ENCODE assay signal across 8 cellular contexts in the genomic region with DNA sequence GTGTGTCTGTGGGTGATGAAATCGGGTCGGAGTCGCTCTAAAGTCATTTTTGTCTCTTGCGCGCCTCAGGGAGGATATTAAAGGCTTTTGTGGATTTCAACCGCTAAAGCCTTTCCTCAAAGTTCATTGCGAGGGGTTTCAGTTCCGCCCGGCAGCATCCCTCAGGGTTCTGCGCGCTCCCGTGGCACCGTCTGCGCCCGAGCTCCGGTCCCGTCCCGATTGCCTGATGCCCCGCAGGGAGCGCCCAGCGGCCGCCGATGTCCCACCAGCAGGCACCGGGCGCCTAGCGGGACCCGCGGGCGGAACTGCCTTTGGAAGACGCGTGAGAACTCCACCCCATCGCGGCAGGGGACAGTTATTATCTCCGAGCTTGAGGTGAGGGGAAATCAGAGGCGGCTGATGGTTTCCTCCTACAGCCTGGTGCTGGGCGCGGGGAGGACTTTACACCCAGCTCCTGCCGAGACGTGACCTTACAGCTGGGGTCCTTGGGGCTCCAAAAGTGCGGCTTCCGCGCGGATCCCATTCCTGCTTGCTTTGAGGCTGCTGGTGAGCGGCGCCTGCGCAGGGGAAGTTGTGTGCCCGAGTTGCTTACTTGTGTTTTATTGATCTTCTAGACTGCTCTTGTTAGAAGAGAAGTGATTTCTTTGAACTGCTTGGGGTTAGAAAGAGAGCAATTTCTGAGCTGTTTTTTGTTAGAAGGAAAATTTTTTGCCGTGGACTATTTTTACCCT. TPM values are rescaled to one million over a fixed set of nuclear protein-coding genes. Genes with fewer than 3 reads are reported as not detected.
A peak's percentile ranks its signal among the peaks of the same experiment; 100 is the strongest.
DNase-seq lines count a peak whose midpoint lies in the region; TF ChIP-seq lines count a peak whose summit lies in the region.

No MANE protein-coding gene starts in this region.

- peak overlapping the region; percentile 19; the same call in 1 of the 2 replicates for H3K4me3 ChIP-seq in H7 (ENCODE audit: insufficient read depth, low read depth, low read length)
- peak overlapping the region; percentile 43 for H3K4me3 ChIP-seq in WI38 (ENCODE audit: low read depth, low read length)
- peak overlapping the region; percentile 24 for H3K4me3 ChIP-seq in iPS-18c (ENCODE audit: insufficient read depth, low read depth, low read length)
- peak overlapping the region; percentile 20 to 51 (median 29) for H3K4me3 ChIP-seq in stomach

- TF ChIP-seq CTCF in WI38 (IDR thresholded peaks at IDR 0.05; ENCODE audit: low read depth, low read length), result no peak
- TF ChIP-seq CTCF in stomach (IDR thresholded peaks at IDR 0.05), result no peak

- WGBS in stomach, 5 donors, result 1 to 4% (median 2%) methylated on average over 19 to 48 of the region's 48 CpGs

- H3K36me3 ChIP-seq in H7 (replicated peaks; ENCODE audit: control insufficient read depth, insufficient read depth, low read length) (no peaks in the 10 kb centered on the region), stomach (no peaks in the 10 kb centered on the region)

- H3K9me3 ChIP-seq in iPS-18c (ENCODE audit: control insufficient read depth, insufficient read depth, low read length) (no peaks in the 10 kb centered on the region), stomach (peaks cover 12 to 26% (median 19%) of the 10 kb centered on the region in 4 donors)

- intact Hi-C loops in stomach (cut with DNase I; ENCODE audit: low total_unique reads), result no loop called here

- no peak for TF ChIP-seq POLR2A in stomach (IDR thresholded peaks at IDR 0.05)

- no peak overlapping the region for H3K27ac ChIP-seq in stomach

- H3K27me3 ChIP-seq in H7 (ENCODE audit: control insufficient read depth, insufficient read depth, low read length) (peaks cover 91% of the 10 kb centered on the region), stomach (peaks cover 15 to 100% (median 85%) of the 10 kb centered on the region in 3 donors)

- peaks cover 18 to 24% (median 22%) of the 10 kb centered on the region in 4 donors for H3K4me1 ChIP-seq in stomach

- peak; percentile 25 for DNase-seq in AG20443 (ENCODE audit: low spot score)
- peak; percentile 82 for DNase-seq in H7
- DNase-seq in stomach, result no peak
- no peak for DNase-seq in T1000 (lab: John Stamatoyannopoulos, UW)
- DNase-seq in H4 (ENCODE audit: low spot score), result no peak
- DNase-seq in NCI-H2196 (lab: John Stamatoyannopoulos, UW; ENCODE audit: unreplicated experiment), result no peak

- TF ChIP-seq EP300 in stomach (IDR thresholded peaks at IDR 0.05), result no peak

RNA-seq across cellular contexts. Expression of a gene that starts 27.1 kb away (rescaled TPM):
- total RNA-seq in H7 (2014; rRNA removed; shearing (Covaris generic)), result 0.28 and 0.33 TPM in 2 replicates
- 1 to 10 TPM in 1 of 5 donors, not detected in 4; 1.3 TPM for total RNA-seq in stomach
- under 1 TPM in 1 of 3 donors, not detected in 2; 0.03 TPM for polyA plus RNA-seq in stomach
- 3.4 and 3.9 TPM in 2 replicates for total RNA-seq in H4 (2014; rRNA removed; shearing (Covaris generic))

RNA-seq across cellular contexts. Expression of a gene that starts 34.5 kb away (rescaled TPM):
- not detected in 2 replicates for total RNA-seq in H7 (2014; rRNA removed; shearing (Covaris generic))
- total RNA-seq in stomach, result not detected
- polyA plus RNA-seq in stomach, result 1 to 10 TPM in 2 of 3 donors, not detected in 1; 1.1 to 5.0 TPM
- total RNA-seq in H4 (2014; rRNA removed; shearing (Covaris generic)), result 0.14 TPM in 1 of 2 replicates, not detected in the other

RNA-seq across cellular contexts. Expression of a gene that starts 49.0 kb away (rescaled TPM):
- total RNA-seq in H7 (2014; rRNA removed; shearing (Covaris generic)), result not detected in 2 replicates
- total RNA-seq in stomach, result 1 to 10 TPM in 1 of 5 donors, not detected in 4; 1.4 TPM
- polyA plus RNA-seq in stomach, result under 1 TPM in 2 of 3 donors, not detected in 1; 0.31 to 0.43 TPM
- 11.6 and 15.7 TPM in 2 replicates for total RNA-seq in H4 (2014; rRNA removed; shearing (Covaris generic))

Comparison
In these comparisons a context has a peak if more than half of its experiments do, and no peak if none do; other contexts are left out.
1. DNase-seq: peak in AG20443 (single experiment) and H7 (single experiment); none in stomach (single experiment), T1000 (single experiment), H4 (single experiment) and NCI-H2196 (single experiment).
2. Peak in every context shown above with its lines, with median percentiles within 50 percentile points of each other: H3K4me3 ChIP-seq.